22 cellular contexts compared by ENCODE assay signal in the genomic region with DNA sequence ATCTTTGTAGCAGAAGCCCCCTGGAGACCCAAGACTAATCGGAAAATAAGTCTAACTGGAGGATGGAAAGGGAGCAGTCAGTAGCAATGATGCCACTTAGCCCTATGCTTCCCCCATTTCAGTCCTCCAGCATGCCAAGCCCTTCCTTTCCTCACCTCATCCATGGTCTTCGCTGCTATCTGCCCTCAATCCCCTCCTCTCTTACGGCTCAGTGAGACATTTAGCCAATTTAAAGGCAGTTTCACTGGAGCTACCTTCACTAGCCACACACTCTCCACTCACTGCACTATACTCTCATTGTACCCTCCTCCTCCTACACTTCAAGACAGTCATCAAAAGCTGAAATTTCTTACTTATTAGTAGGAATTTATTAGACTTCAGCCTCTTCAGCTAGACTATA.
"Had no signal": no experiment of that assay in that cellular context is flagged by ENCODE, and none has a peak within 500 bp of the region (broad histone marks: within the 10 kb centered on the region; RNA-seq: fewer than 3 reads in every experiment).

No MANE protein-coding gene starts in this region.

- H3K27ac Mint-ChIP-seq: naive thymus-derived CD8-positive, alpha-beta T cell; type B pancreatic cell had no signal

- H3K36me3 Mint-ChIP-seq: naive thymus-derived CD8-positive, alpha-beta T cell; type B pancreatic cell had no signal

- H3K27ac ChIP-seq: neutrophil, right atrium auricular region, sigmoid colon, skin epidermis, thoracic aorta had no signal

- H3K9me3 Mint-ChIP-seq: type B pancreatic cell had no signal

- H3K4me1 Mint-ChIP-seq: naive thymus-derived CD8-positive, alpha-beta T cell had no signal

- DNase-seq: dermis blood vessel endothelial cell; erythroblast; foreskin melanocyte; head of caudate nucleus; hippocampal formation; mammary epithelial cell; mucosa of descending colon; naive thymus-derived CD8-positive, alpha-beta T cell; sigmoid colon; stimulated activated naive CD4-positive, alpha-beta T cell; substantia nigra had no signal

- H3K27me3 Mint-ChIP-seq: type B pancreatic cell had no signal

- H3K4me3 ChIP-seq: mucosa of descending colon, right atrium auricular region, sigmoid colon, skin epidermis, stomach, thoracic aorta had no signal

- FAIRE-seq: colon, endothelial cell of umbilical vein, islet of Langerhans, urothelium cell line had no signal

- H3K36me3 ChIP-seq: neutrophil, right atrium auricular region, sigmoid colon, stomach, thoracic aorta had no signal

- H3K27me3 ChIP-seq: neutrophil, right atrium auricular region, sigmoid colon, stomach had no signal

- H3K4me1 ChIP-seq: right atrium auricular region, sigmoid colon had no signal

- H3K9me3 ChIP-seq: mucosa of descending colon, neutrophil, right atrium auricular region, sigmoid colon, stomach, thoracic aorta had no signal

- H3K4me3 Mint-ChIP-seq: naive thymus-derived CD8-positive, alpha-beta T cell; type B pancreatic cell had no signal

- ATAC-seq: left lobe of liver; mucosa of descending colon; naive thymus-derived CD8-positive, alpha-beta T cell had no signal
